8 cellular contexts compared by ENCODE assay signal in the genomic region with DNA sequence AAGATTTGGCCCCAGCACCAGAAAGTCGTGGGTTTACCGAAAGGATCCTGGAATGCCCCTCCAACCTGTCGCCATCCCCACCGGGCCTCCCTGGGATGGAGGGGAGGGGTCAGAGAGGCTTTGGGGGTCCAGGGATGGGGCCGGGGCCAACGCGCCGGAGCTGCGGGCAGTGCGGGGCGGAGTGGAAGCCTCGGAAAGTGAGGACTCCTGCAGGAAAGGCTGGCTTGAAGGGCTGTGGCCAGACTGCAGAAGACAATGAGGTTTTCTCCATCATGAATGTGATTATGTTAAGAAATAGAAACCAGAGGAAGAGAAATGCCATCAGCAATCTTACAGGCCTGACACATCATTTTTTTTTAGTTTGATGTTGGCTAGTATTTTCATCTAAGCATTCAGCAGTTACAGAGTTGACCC. TPM values are rescaled to one million over a fixed set of nuclear protein-coding genes. Genes with fewer than 3 reads are reported as not detected.
DNase-seq lines count a peak whose midpoint lies in the region; ATAC-seq and TF ChIP-seq lines count a peak whose summit lies in the region.

No MANE protein-coding gene starts in this region.

- peak overlapping the region; percentile 82 for H3K27ac Mint-ChIP-seq in activated naive CD4-positive, alpha-beta T cell treated with anti-CD3 and anti-CD28 coated beads, Interleukin-2, amount 50 U/mL, for 24 hours

- intact Hi-C loops in head of caudate nucleus (cut with DNase I), result loop anchor here (2.0 kb wide), 1 partner anchor 62 kb away; no protein-coding TSS in a partner anchor

- no peak for TF ChIP-seq CTCF in omental fat pad (IDR thresholded peaks at IDR 0.05)

- H3K9me3 Mint-ChIP-seq in activated naive CD4-positive, alpha-beta T cell treated with anti-CD3 and anti-CD28 coated beads, Interleukin-2, amount 50 U/mL, for 24 hours, result no peaks in the 10 kb centered on the region

- peaks cover 43% of the 10 kb centered on the region for H3K4me1 Mint-ChIP-seq in activated naive CD4-positive, alpha-beta T cell treated with anti-CD3 and anti-CD28 coated beads, Interleukin-2, amount 50 U/mL, for 24 hours

- H3K27me3 Mint-ChIP-seq in activated naive CD4-positive, alpha-beta T cell treated with anti-CD3 and anti-CD28 coated beads, Interleukin-2, amount 50 U/mL, for 24 hours, result no peaks in the 10 kb centered on the region

- peak; percentile 5 for DNase-seq in stimulated activated CD8-positive, alpha-beta memory T cell treated with anti-CD3 and anti-CD28 coated beads, Interleukin-12 subunit alpha, Interleukin-12 subunit beta, amount 100 ng/mL, for 24 hours (ENCODE audit: extremely low read depth)
- DNase-seq in stimulated activated CD8-positive, alpha-beta memory T cell treated with anti-CD3 and anti-CD28 coated beads, Interleukin-4, amount 100 ng/mL, for 48 hours, result no peak
- DNase-seq in NCI-H510A treated with DMSO at 0.1 percent for 48 hours (lab: John Stamatoyannopoulos, UW), result peak; percentile 47
- DNase-seq in head of caudate nucleus, result peak in 35 of 42 donors; percentile 9 to 64 (median 32)
- DNase-seq in omental fat pad (ENCODE audit: low spot score), result no peak
- no peak for DNase-seq in NCI-H1930 (lab: John Stamatoyannopoulos, UW)

- peak overlapping the region; percentile 87 for H3K4me3 Mint-ChIP-seq in activated naive CD4-positive, alpha-beta T cell treated with anti-CD3 and anti-CD28 coated beads, Interleukin-2, amount 50 U/mL, for 24 hours

- H3K36me3 Mint-ChIP-seq in activated naive CD4-positive, alpha-beta T cell treated with anti-CD3 and anti-CD28 coated beads, Interleukin-2, amount 50 U/mL, for 24 hours, result peaks cover 10% of the 10 kb centered on the region

- ATAC-seq in HG02759 (IDR thresholded peaks at IDR 0.05; ENCODE audit: unreplicated experiment), result peak; percentile 16
- peak; percentile 62 for ATAC-seq in omental fat pad (ENCODE audit: low FRiP score)

RNA-seq across cellular contexts. Expression of gene YEATS2, which starts 0.7 kb away (rescaled TPM):
- total RNA-seq in omental fat pad, result 10 to 100 TPM; 17.7 to 36.1 (median 23.7) TPM

Comparison
In these comparisons a context has a peak if more than half of its experiments do, and no peak if none do; other contexts are left out.
1. DNase-seq: peak in stimulated activated CD8-positive, alpha-beta memory T cell treated with anti-CD3 and anti-CD28 coated beads, Interleukin-12 subunit alpha, Interleukin-12 subunit beta, amount 100 ng/mL, for 24 hours (single experiment), NCI-H510A treated with DMSO at 0.1 percent for 48 hours (single experiment) and head of caudate nucleus (35 of 42); none in stimulated activated CD8-positive, alpha-beta memory T cell treated with anti-CD3 and anti-CD28 coated beads, Interleukin-4, amount 100 ng/mL, for 48 hours (single experiment), omental fat pad (single experiment) and NCI-H1930 (0 of 2).